Comparison of ENCODE assay signal across 1 cellular context in genomic region chr6:23510778-23511510, GRCh38.
TF ChIP-seq lines count a peak whose summit lies in the region.

No MANE protein-coding gene starts in this region.

TF ChIP-seq in H1, 55 proteins besides CTCF, POLR2A, EP300 and RAD21 (continued from another document):
- TF ChIP-seq GABPA (IDR thresholded peaks at IDR 0.05; ENCODE audit: borderline replicate concordance, insufficient read depth, low read length) (no peak), SP4 (IDR thresholded peaks at IDR 0.05; ENCODE audit: low read length) (no peak), RBBP5 (IDR thresholded peaks at IDR 0.05; ENCODE audit: borderline replicate concordance, low read depth, low read length) (no peak), KDM1A (IDR thresholded peaks at IDR 0.05; ENCODE audit: borderline replicate concordance, low read length) (no peak)
- TF ChIP-seq, protein P1, sequence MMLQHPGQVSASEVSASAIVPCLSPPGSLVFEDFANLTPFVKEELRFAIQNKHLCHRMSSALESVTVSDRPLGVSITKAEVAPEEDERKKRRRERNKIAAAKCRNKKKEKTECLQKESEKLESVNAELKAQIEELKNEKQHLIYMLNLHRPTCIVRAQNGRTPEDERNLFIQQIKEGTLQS (IDR thresholded peaks at IDR 0.05; ENCODE audit: insufficient read depth, low read depth, low read length) = no peak
